ENCODE assay signal across 8 cellular contexts in the genomic region with DNA sequence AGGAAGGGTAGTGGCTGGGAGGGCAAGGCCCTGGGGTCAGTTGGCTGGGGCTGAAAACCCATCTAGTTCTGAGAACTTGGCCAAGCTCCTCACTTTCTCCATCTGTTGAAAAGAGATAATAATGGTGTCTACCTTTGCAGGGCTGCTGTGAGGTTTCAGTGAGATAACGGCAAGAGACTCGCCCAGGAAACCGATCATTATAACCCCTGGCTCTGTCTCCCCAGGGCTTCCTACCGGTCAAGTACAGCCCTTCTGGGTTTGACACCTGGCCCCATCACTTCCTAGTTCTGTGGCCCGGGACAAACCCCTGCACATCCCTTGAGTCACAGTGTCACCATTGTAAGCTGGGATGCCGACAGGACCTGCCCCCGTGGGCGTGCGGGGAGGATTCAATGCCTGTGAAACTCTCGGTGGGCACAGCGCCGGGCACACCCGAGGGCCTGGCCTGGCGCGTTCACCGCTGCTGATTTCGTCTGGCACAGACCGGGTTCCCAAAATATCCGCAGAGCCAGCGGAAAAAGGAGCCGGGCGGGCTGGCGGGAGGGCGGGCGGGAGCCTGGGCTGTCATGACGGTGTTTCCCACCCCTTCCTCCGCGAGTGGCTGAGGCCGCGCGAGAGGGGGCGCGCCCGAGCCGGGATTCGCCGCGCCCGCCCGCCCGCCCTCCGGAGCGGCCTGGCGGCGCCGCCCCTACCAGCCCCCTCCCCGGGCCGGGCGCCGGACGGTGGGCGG.
DNase-seq lines count a peak whose midpoint lies in the region; ATAC-seq lines count a peak whose summit lies in the region.

No MANE protein-coding gene starts in this region.

- DNase-seq in NCI-H2081 (lab: John Stamatoyannopoulos, UW): peak; percentile 63 to 75
- no peak for DNase-seq in NCI-H2081 treated with DMSO at 0.1 percent for 48 hours (lab: John Stamatoyannopoulos, UW)
- DNase-seq in NCI-H82 (lab: John Stamatoyannopoulos, UW): peak; percentile 79
- peak; percentile 88 for DNase-seq in activated CD8-positive, alpha-beta memory T cell treated with anti-CD3 and anti-CD28 coated beads for 24 hours
- peak; percentile 69 for DNase-seq in effector CD8-positive, alpha-beta T cell (lab: John Stamatoyannopoulos, UW)
- peak; percentile 84 for DNase-seq in medulla oblongata (ENCODE audit: extremely low spot score)
- peak; percentile 48 for DNase-seq in stimulated activated CD8-positive, alpha-beta memory T cell treated with anti-CD3 and anti-CD28 coated beads, Interleukin-12 subunit alpha, Interleukin-12 subunit beta, amount 100 ng/mL, for 24 hours (ENCODE audit: extremely low read depth)

- ATAC-seq in HG03097 (IDR thresholded peaks at IDR 0.05; ENCODE audit: low FRiP score, unreplicated experiment): peak; percentile 32
